18 cellular contexts compared by ENCODE assay signal in genomic region chr12:122121341-122122192, GRCh38. TPM values are rescaled to one million over a fixed set of nuclear protein-coding genes. Genes with fewer than 3 reads are reported as not detected.
DNase-seq lines count a peak whose midpoint lies in the region; ATAC-seq, FAIRE-seq and TF ChIP-seq lines count a peak whose summit lies in the region.
"Had no signal": no experiment of that assay in that cellular context is flagged by ENCODE, and none has a peak within 500 bp of the region (broad histone marks: within the 10 kb centered on the region; RNA-seq: fewer than 3 reads in every experiment).

No MANE protein-coding gene starts in this region.

- no peaks in the 10 kb centered on the region for H3K9me3 ChIP-seq in CD4-positive, alpha-beta T cell (ENCODE audit: control insufficient read depth, low read length)
- H3K9me3 ChIP-seq in NT2/D1 (ENCODE audit: insufficient read depth, low read length) (no peaks in the 10 kb centered on the region), colonic mucosa (no peaks in the 10 kb centered on the region)

- FAIRE-seq in HTR-8/SVneo (lab: Jason Lieb, UNC): no peak
- FAIRE-seq: islet of Langerhans had no signal

- H3K27ac Mint-ChIP-seq in CD4-positive, alpha-beta T cell: peak overlapping the region; percentile 52
- H3K27ac Mint-ChIP-seq: T-helper 17 cell had no signal

- H3K4me3 ChIP-seq in NT2/D1 (ENCODE audit: insufficient read length, low read depth) (no peak overlapping the region), colonic mucosa (no peak overlapping the region)
- H3K4me3 ChIP-seq: cardiac muscle cell had no signal

- POLR2A ChIA-PET in CD4-positive, alpha-beta T cell (lab: Charles Lee): no interaction called here

- H3K36me3 ChIP-seq in NT2/D1 (ENCODE audit: insufficient read depth, insufficient read length, low read length) (peaks cover 2% of the 10 kb centered on the region), colonic mucosa (no peaks in the 10 kb centered on the region)
- H3K36me3 ChIP-seq: cardiac muscle cell had no signal

- CTCF ChIA-PET in CD4-positive, alpha-beta T cell (lab: Charles Lee): interaction anchor here (1.4 to 4.4 kb wide), 2 partner anchors 65 to 67 kb away, joined by 3 to 43 read pairs; no protein-coding TSS in a partner anchor

- peaks cover 10% of the 10 kb centered on the region for H3K4me1 ChIP-seq in NT2/D1 (ENCODE audit: insufficient read depth, insufficient read length)
- H3K4me1 ChIP-seq in colonic mucosa: peaks cover 14% of the 10 kb centered on the region

- no peaks in the 10 kb centered on the region for H3K27me3 ChIP-seq in CD4-positive, alpha-beta T cell (ENCODE audit: control insufficient read depth, insufficient read depth, low read length)
- no peaks in the 10 kb centered on the region for H3K27me3 ChIP-seq in NT2/D1 (ENCODE audit: insufficient read depth, insufficient read length)
- H3K27me3 ChIP-seq in colonic mucosa: no peaks in the 10 kb centered on the region
- H3K27me3 ChIP-seq: cardiac muscle cell had no signal

- H3K36me3 Mint-ChIP-seq in CD4-positive, alpha-beta T cell (ENCODE audit: low read depth): peaks cover 19% of the 10 kb centered on the region

- H3K4me3 Mint-ChIP-seq in CD4-positive, alpha-beta T cell: no peak overlapping the region
- H3K4me3 Mint-ChIP-seq: T-helper 17 cell had no signal

- no peak for ATAC-seq in CD4-positive, alpha-beta T cell (ENCODE audit: poor library complexity)
- ATAC-seq in GM18907 (IDR thresholded peaks at IDR 0.05; ENCODE audit: unreplicated experiment) (no peak), GM19463 (IDR thresholded peaks at IDR 0.05; ENCODE audit: unreplicated experiment) (no peak)
- ATAC-seq: PC-3, T-helper 17 cell had no signal

- H3K27me3 Mint-ChIP-seq in CD4-positive, alpha-beta T cell: no peaks in the 10 kb centered on the region
- H3K27me3 Mint-ChIP-seq: T-helper 17 cell had no signal

- H3K9me3 Mint-ChIP-seq in CD4-positive, alpha-beta T cell: no peaks in the 10 kb centered on the region

- H3K9ac ChIP-seq in NT2/D1 (ENCODE audit: insufficient read length, low read depth) (peak overlapping the region; percentile 10), colonic mucosa (ENCODE audit: low read depth in 2 of 2, low read length in 2 of 2) (peak overlapping the region in 1 of 2 donors; percentile 35)
- H3K9ac ChIP-seq: KMS-11 had no signal

- no peak for TF ChIP-seq CTCF in CD4-positive, alpha-beta T cell (IDR thresholded peaks at IDR 0.05)
- no peak for TF ChIP-seq CTCF in colonic mucosa (IDR thresholded peaks at IDR 0.05)

- no peak for DNase-seq in CD4-positive, alpha-beta T cell
- no peak for DNase-seq in NT2/D1 (ENCODE audit: low read depth, low spot score)
- no peak for DNase-seq in colonic mucosa
- DNase-seq in posterior vena cava (ENCODE audit: low spot score): peak; percentile 50
- DNase-seq in HTR-8/SVneo (ENCODE audit: insufficient read length, low spot score): no peak
- DNase-seq in NCI-H2107 (lab: John Stamatoyannopoulos, UW): no peak
- DNase-seq: activated gamma-delta T cell treated with Interleukin-2 at 50 U/mL for 16 hours, GDM1, NCI-H1417, NCI-H446, PC-3, T-helper 17 cell had no signal

- H3K4me1 Mint-ChIP-seq in CD4-positive, alpha-beta T cell (ENCODE audit: low read depth): peaks cover 48% of the 10 kb centered on the region

- no peak overlapping the region for H3K27ac ChIP-seq in CD4-positive, alpha-beta T cell (ENCODE audit: low read depth, low read length)
- H3K27ac ChIP-seq in colonic mucosa: peak overlapping the region; percentile 43
- H3K27ac ChIP-seq: cardiac muscle cell, KMS-11 had no signal

- intact Hi-C loops in CD4-positive, alpha-beta T cell (cut with DNase I, micrococcal nuclease): loop anchor here (2.0 to 5.0 kb wide), 4 partner anchors 39 to 203 kb away; partner anchors contain the start of genes CFAP251 (in 1 of the 2) and MLXIP (in 1 of the 2)
- intact Hi-C loops in colonic mucosa (cut with DNase I) (loop anchor here (2.0 kb wide), 1 partner anchor 67 kb away; no protein-coding TSS in a partner anchor), posterior vena cava (cut with DNase I) (loop anchor here in 1 of 2 donors (2.0 to 10.0 kb wide), 2 partner anchors 67 to 207 kb away; partner anchors contain the start of gene CFAP251)

RNA-seq across cellular contexts. Expression of gene MLXIP, which starts 43.0 kb away (rescaled TPM):
- 10 to 100 TPM; 98.0 to 99.3 TPM for total RNA-seq in CD4-positive, alpha-beta T cell
- total RNA-seq in colonic mucosa (100 to 1,000 TPM; 158 to 201 TPM), posterior vena cava (10 to 100 TPM; 78.3 to 81.4 TPM)

RNA-seq across cellular contexts. Expression of gene IL31, which starts 52.5 kb away (rescaled TPM):
- total RNA-seq in CD4-positive, alpha-beta T cell: not detected
- not detected for total RNA-seq in colonic mucosa
- not detected for total RNA-seq in posterior vena cava
- total RNA-seq: cardiac muscle cell, PC-3, renal cortical epithelial cell, T-helper 17 cell had no signal
